In the genomic region with DNA sequence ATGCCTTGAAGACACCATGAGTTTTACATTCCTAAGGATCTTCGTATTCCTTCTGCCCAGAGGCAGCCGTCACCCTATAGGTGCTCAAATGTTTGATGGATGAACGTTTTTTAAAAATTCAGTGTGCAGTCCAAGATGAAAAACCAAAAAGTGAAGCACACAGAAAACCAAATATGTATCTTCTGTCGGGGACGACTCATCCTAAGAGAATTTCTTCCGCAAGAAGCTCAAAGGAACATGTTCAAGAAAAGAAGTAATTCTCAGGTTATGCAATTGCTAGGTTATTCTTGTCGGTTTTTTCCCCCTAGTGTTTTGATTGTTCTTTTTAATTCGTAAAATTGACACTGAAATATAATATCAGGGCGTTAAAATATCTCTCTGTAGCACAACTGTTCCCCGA, we compare ENCODE assay signal across 8 cellular contexts. TPM values are rescaled to one million over a fixed set of nuclear protein-coding genes. Genes with fewer than 3 reads are reported as not detected.
A peak's percentile ranks its signal among the peaks of the same experiment; 100 is the strongest.
DNase-seq lines count a peak whose midpoint lies in the region; ATAC-seq and TF ChIP-seq lines count a peak whose summit lies in the region.

No MANE protein-coding gene starts in this region.

- H3K27me3 ChIP-seq in CD8-positive, alpha-beta memory T cell (ENCODE audit: insufficient read depth, low read length, poor library complexity, severe bottlenecking) = no peaks in the 10 kb centered on the region
- H3K27me3 ChIP-seq in ectodermal cell (ENCODE audit: control insufficient read depth, insufficient read depth, low read length, poor library complexity, severe bottlenecking) = no peaks in the 10 kb centered on the region
- H3K27me3 ChIP-seq in neutrophil = peaks cover 52% of the 10 kb centered on the region

- H3K4me1 Mint-ChIP-seq in CD8-positive, alpha-beta memory T cell = peaks cover 17 to 21% (median 20%) of the 10 kb centered on the region in 3 donors

- peaks cover 0 to 2% of the 10 kb centered on the region in 2 donors for H3K27me3 Mint-ChIP-seq in CD8-positive, alpha-beta memory T cell

- peak overlapping the region in 6 of 8 donors; percentile 57 to 90 (median 78) for H3K27ac Mint-ChIP-seq in CD8-positive, alpha-beta memory T cell

- CTCF ChIA-PET in CD8-positive, alpha-beta memory T cell (lab: Charles Lee) = interaction anchor here (1.5 to 10.7 kb wide), 2 partner anchors 12 to 64 kb away, joined by 4 to 68 read pairs; a partner anchor contains a TSS

- no peak for TF ChIP-seq POLR2A in NB4 (IDR thresholded peaks at IDR 0.05; ENCODE audit: extremely low read depth, insufficient read length)

- no peak for TF ChIP-seq CTCF in NB4 (IDR thresholded peaks at IDR 0.05; ENCODE audit: low read depth, low read length)
- TF ChIP-seq CTCF in neutrophil (IDR thresholded peaks at IDR 0.05) = no peak

- POLR2A ChIA-PET in CD8-positive, alpha-beta memory T cell (lab: Charles Lee) = interaction anchor here (1.2 kb wide), 1 partner anchor 12 kb away, joined by 3 read pairs; no protein-coding TSS in a partner anchor

- ATAC-seq in GM19023 (IDR thresholded peaks at IDR 0.05; ENCODE audit: unreplicated experiment) = no peak

- H3K4me3 Mint-ChIP-seq in CD8-positive, alpha-beta memory T cell = peak overlapping the region; percentile 93 to 98 (median 94)

- no peaks in the 10 kb centered on the region for H3K9me3 Mint-ChIP-seq in CD8-positive, alpha-beta memory T cell

- 2 to 4% methylated on average over 9 to 10 of the region's 10 CpGs for WGBS in ectodermal cell, 2 experiments

- no peak for DNase-seq in CD8-positive, alpha-beta memory T cell
- DNase-seq in NB4 (ENCODE audit: low read depth) = peak; percentile 22
- no peak for DNase-seq in SKM-1 (lab: John Stamatoyannopoulos, UW; ENCODE audit: unreplicated experiment)
- DNase-seq in NOMO-1 (lab: John Stamatoyannopoulos, UW; ENCODE audit: unreplicated experiment in 2 of 2) = no peak
- no peak for DNase-seq in Kasumi-1 (lab: John Stamatoyannopoulos, UW)

- peak overlapping the region; percentile 69 for H3K4me3 ChIP-seq in CD8-positive, alpha-beta memory T cell (ENCODE audit: low read length)
- peak overlapping the region; percentile 87 for H3K4me3 ChIP-seq in NB4 (ENCODE audit: low read depth, low read length)
- peak overlapping the region; percentile 93 for H3K4me3 ChIP-seq in ectodermal cell (ENCODE audit: insufficient read depth, low read depth, low read length)
- H3K4me3 ChIP-seq in neutrophil (ENCODE audit: low read depth in 1 of 2, low read length in 1 of 2) = peak overlapping the region; percentile 52 to 67

- peaks cover 0 to 16% (median 0%) of the 10 kb centered on the region in 3 donors for H3K36me3 Mint-ChIP-seq in CD8-positive, alpha-beta memory T cell

- H3K36me3 ChIP-seq in CD8-positive, alpha-beta memory T cell (ENCODE audit: insufficient read depth, low read length) = no peaks in the 10 kb centered on the region
- H3K36me3 ChIP-seq in ectodermal cell (ENCODE audit: control insufficient read depth, insufficient read depth, low read length) (peaks cover 25% of the 10 kb centered on the region), neutrophil (no peaks in the 10 kb centered on the region)

- H3K9me3 ChIP-seq in CD8-positive, alpha-beta memory T cell (ENCODE audit: low read length) = no peaks in the 10 kb centered on the region
- H3K9me3 ChIP-seq in ectodermal cell (ENCODE audit: control insufficient read depth, low read length) = no peaks in the 10 kb centered on the region
- no peaks in the 10 kb centered on the region for H3K9me3 ChIP-seq in neutrophil

- H3K4me1 ChIP-seq in CD8-positive, alpha-beta memory T cell (ENCODE audit: insufficient read depth, low read length) = peaks cover 13% of the 10 kb centered on the region
- H3K4me1 ChIP-seq in ectodermal cell (ENCODE audit: control insufficient read depth, insufficient read depth, low read length) (no peaks in the 10 kb centered on the region), neutrophil (ENCODE audit: control insufficient read depth in 1 of 2, insufficient read depth in 1 of 2, low read depth in 1 of 2, low read length in 1 of 2) (peaks cover 14 to 17% of the 10 kb centered on the region in 2 experiments)

- H3K27ac ChIP-seq in CD8-positive, alpha-beta memory T cell (ENCODE audit: low read depth, low read length) = peak overlapping the region; percentile 20
- H3K27ac ChIP-seq in ectodermal cell (ENCODE audit: insufficient read depth, low read depth, low read length, poor library complexity, severe bottlenecking) (peak overlapping the region; percentile 91), neutrophil (no peak overlapping the region)

RNA-seq across cellular contexts. Expression of a gene that starts 1.4 kb away (rescaled TPM):
- total RNA-seq in CD8-positive, alpha-beta memory T cell = 10 to 100 TPM; 53.4 to 56.4 TPM
- 18.2 TPM for polyA plus RNA-seq in CD8-positive, alpha-beta memory T cell
- polyA plus RNA-seq in ectodermal cell (2013, experiment 1 of 4) = 434 TPM
- polyA plus RNA-seq in ectodermal cell (2013, experiment 2 of 4) = 393 TPM
- 395 TPM for polyA plus RNA-seq in ectodermal cell (2013, experiment 3 of 4)
- polyA plus RNA-seq in ectodermal cell (2013, experiment 4 of 4) = 444 TPM

RNA-seq across cellular contexts. Expression of a gene that starts 29.1 kb away (rescaled TPM):
- total RNA-seq in CD8-positive, alpha-beta memory T cell = 1,000 to 10,000 TPM; 1,678 to 1,690 TPM
- 2,132 TPM for polyA plus RNA-seq in CD8-positive, alpha-beta memory T cell
- polyA plus RNA-seq in ectodermal cell (2013, experiment 1 of 4) = 1,913 TPM
- polyA plus RNA-seq in ectodermal cell (2013, experiment 2 of 4) = 1,887 TPM
- 2,235 TPM for polyA plus RNA-seq in ectodermal cell (2013, experiment 3 of 4)
- 2,415 TPM for polyA plus RNA-seq in ectodermal cell (2013, experiment 4 of 4)
